ENCODE assay signal across 1 cellular context in genomic region chr14:73465833-73466532, GRCh38.
TF ChIP-seq lines count a peak whose summit lies in the region.

No MANE protein-coding gene starts in this region.

TF ChIP-seq in GM12878, 131 proteins besides CTCF, POLR2A, EP300 and RAD21 (continued from another document):
- TF ChIP-seq HSF1 (IDR thresholded peaks at IDR 0.05; ENCODE audit: low read depth, low read length) = no peak
- TF ChIP-seq RAD51 (IDR thresholded peaks at IDR 0.05) = no peak
TF ChIP-seq in GM12878: peak in this region for 1.
